9 cellular contexts compared by ENCODE assay signal in genomic region chr13:92896842-92897241, GRCh38.
A peak's percentile ranks its signal among the peaks of the same experiment; 100 is the strongest.
DNase-seq lines count a peak whose midpoint lies in the region; ATAC-seq and TF ChIP-seq lines count a peak whose summit lies in the region.
"Had no signal": no experiment of that assay in that cellular context is flagged by ENCODE, and none has a peak within 500 bp of the region (broad histone marks: within the 10 kb centered on the region; RNA-seq: fewer than 3 reads in every experiment).

No MANE protein-coding gene starts in this region.

- DNase-seq in COLO668 (lab: John Stamatoyannopoulos, UW; ENCODE audit: unreplicated experiment) (peak; percentile 31), RKO (ENCODE audit: low spot score) (peak; percentile 8), fibroblast of villous mesenchyme (ENCODE audit: low read depth) (peak; percentile 25), DMS114 treated with DMSO at 0.1 percent for 48 hours (lab: John Stamatoyannopoulos, UW; ENCODE audit: unreplicated experiment) (no peak), medulla oblongata (ENCODE audit: extremely low spot score) (no peak)
- DNase-seq: activated gamma-delta T cell treated with Interleukin-2 at 50 U/mL for 16 hours had no signal

- TF ChIP-seq RAD21 in Ishikawa (IDR thresholded peaks at IDR 0.05; ENCODE audit: low read depth): peak; percentile 46; the same call in 1 of the 2 replicates

- TF ChIP-seq EP300 in Ishikawa (IDR thresholded peaks at IDR 0.05; ENCODE audit: borderline replicate concordance): no peak

- peak; percentile 12 for TF ChIP-seq CTCF in fibroblast of villous mesenchyme (IDR thresholded peaks at IDR 0.05; ENCODE audit: insufficient read depth, low read depth, low read length)

- H3K4me3 ChIP-seq in fibroblast of villous mesenchyme (ENCODE audit: low read depth, low read length): no peak overlapping the region

- ATAC-seq in GM18907 (IDR thresholded peaks at IDR 0.05; ENCODE audit: unreplicated experiment): no peak
- ATAC-seq in HG03039 (IDR thresholded peaks at IDR 0.05; ENCODE audit: unreplicated experiment): no peak

TF ChIP-seq in Ishikawa, 13 proteins besides CTCF, POLR2A, EP300 and RAD21:
- TF ChIP-seq, protein P1, sequence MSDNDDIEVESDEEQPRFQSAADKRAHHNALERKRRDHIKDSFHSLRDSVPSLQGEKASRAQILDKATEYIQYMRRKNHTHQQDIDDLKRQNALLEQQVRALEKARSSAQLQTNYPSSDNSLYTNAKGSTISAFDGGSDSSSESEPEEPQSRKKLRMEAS (IDR thresholded peaks at IDR 0.05): no peak
- no peak for TF ChIP-seq YY1 (IDR thresholded peaks at IDR 0.05; ENCODE audit: low read depth)
- TF ChIP-seq, protein P2, sequence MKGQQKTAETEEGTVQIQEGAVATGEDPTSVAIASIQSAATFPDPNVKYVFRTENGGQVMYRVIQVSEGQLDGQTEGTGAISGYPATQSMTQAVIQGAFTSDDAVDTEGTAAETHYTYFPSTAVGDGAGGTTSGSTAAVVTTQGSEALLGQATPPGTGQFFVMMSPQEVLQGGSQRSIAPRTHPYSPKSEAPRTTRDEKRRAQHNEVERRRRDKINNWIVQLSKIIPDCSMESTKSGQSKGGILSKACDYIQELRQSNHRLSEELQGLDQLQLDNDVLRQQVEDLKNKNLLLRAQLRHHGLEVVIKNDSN (IDR thresholded peaks at IDR 0.05): no peak
TF ChIP-seq in Ishikawa: peak in this region for 0.

Comparison
In these comparisons a context has a peak if more than half of its experiments do, and no peak if none do; other contexts are left out.
1. DNase-seq: peak in COLO668 (single experiment), RKO (single experiment) and fibroblast of villous mesenchyme (single experiment); none in DMS114 treated with DMSO at 0.1 percent for 48 hours (single experiment) and medulla oblongata (single experiment).